ENCODE assay signal across 9 cellular contexts in the genomic region with DNA sequence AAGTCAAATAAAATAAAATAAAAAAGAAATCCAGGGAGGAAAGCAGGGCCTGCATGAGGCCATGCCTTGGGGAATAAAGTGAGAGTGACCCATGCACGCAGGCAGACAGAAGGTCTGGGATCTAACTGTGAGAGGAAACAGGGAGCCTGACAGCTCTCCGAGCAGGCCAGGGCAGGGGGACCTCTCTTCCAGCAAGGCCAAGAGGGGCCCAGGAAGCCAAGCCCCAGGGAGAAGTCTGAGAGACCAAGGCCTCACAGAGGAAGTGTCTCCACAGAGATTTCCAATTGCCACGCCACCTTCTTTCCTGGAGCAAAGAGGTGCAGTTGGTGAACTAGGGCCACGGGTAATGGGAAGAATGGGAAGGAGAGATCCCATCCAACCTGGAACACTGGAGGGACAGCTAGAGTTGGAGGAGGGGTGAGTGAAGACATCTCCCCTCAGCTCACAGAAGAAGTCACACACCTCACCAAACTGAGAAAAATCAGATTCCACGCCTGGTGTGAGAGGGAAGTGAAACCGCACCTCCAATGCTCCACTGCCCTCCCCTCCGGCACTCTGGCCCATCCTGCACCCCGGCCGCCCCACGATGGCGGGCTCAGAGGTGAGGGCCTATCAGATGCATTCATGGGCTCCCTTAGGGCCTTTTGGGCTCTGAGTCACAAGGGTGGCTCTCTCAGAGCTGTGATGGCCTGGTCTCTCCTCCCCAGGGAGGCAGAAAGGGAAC. TPM values are rescaled to one million over a fixed set of nuclear protein-coding genes. Genes with fewer than 3 reads are reported as not detected.
DNase-seq lines count a peak whose midpoint lies in the region; ATAC-seq and TF ChIP-seq lines count a peak whose summit lies in the region.
"Had no signal": no experiment of that assay in that cellular context is flagged by ENCODE, and none has a peak within 500 bp of the region (broad histone marks: within the 10 kb centered on the region; RNA-seq: fewer than 3 reads in every experiment).

No MANE protein-coding gene starts in this region.

- CTCF ChIA-PET in T-cell (lab: Charles Lee) = interaction anchor here in 1 of 2 donors (0.9 to 1.1 kb wide), 2 partner anchors 14 to 104 kb away, joined by 3 to 6 read pairs; a partner anchor contains a TSS
- CTCF ChIA-PET in HEK293T (lab: Yijun Ruan, JAX) = no interaction called here

- H3K27ac ChIP-seq in BLaER1 treated with 17β-estradiol and CSF1 and Interleukin-3, amounts not matched to agents 10 nM and 100 nM = peak overlapping the region; percentile 27 to 98 (median 92); a peak in 21 of 22 replicates
- no peak overlapping the region for H3K27ac ChIP-seq in coronary artery
- H3K27ac ChIP-seq: C4-2B had no signal

- peak overlapping the region; percentile 94 for H3K27ac Mint-ChIP-seq in T-cell

- peak overlapping the region in 2 of 3 donors; percentile 1 to 81 for H3K4me3 Mint-ChIP-seq in T-cell

- H3K36me3 ChIP-seq in BLaER1 treated with 17β-estradiol and CSF1 and Interleukin-3, amounts not matched to agents 10 nM and 100 nM = peaks cover 0 to 20% (median 0%) of the 10 kb centered on the region in 11 experiments; a peak in 4 of 22 replicates

- POLR2A ChIA-PET in T-cell (lab: Charles Lee) = no interaction called here
- POLR2A ChIA-PET in HEK293T (lab: Yijun Ruan, JAX) = no interaction called here

- H3K9me3 ChIP-seq in BLaER1 treated with 17β-estradiol and CSF1 and Interleukin-3, amounts not matched to agents 10 nM and 100 nM (replicated peaks in 1 of 11) = no peaks in the 10 kb centered on the region

- no peak for TF ChIP-seq CTCF in coronary artery (IDR thresholded peaks at IDR 0.05)

- H3K27me3 Mint-ChIP-seq in T-cell = no peaks in the 10 kb centered on the region

- ATAC-seq in GM19035 (IDR thresholded peaks at IDR 0.05; ENCODE audit: unreplicated experiment) (peak; percentile 62), HG02970 (IDR thresholded peaks at IDR 0.05; ENCODE audit: low FRiP score, unreplicated experiment) (peak; percentile 32), T-cell (replicated peaks in 1 of 4) (no peak)

- peak overlapping the region; percentile 74 to 92 (median 85) for H3K4me2 ChIP-seq in BLaER1 treated with 17β-estradiol and CSF1 and Interleukin-3, amounts not matched to agents 10 nM and 100 nM

- H3K9me3 Mint-ChIP-seq in T-cell = no peaks in the 10 kb centered on the region

- peaks cover 96 to 100% (median 98%) of the 10 kb centered on the region in 3 donors for H3K4me1 Mint-ChIP-seq in T-cell

- H4K20me1 ChIP-seq in BLaER1 treated with 17β-estradiol and CSF1 and Interleukin-3, amounts not matched to agents 10 nM and 100 nM = no peaks in the 10 kb centered on the region

- H3K27me3 ChIP-seq in BLaER1 treated with 17β-estradiol and CSF1 and Interleukin-3, amounts not matched to agents 10 nM and 100 nM = no peaks in the 10 kb centered on the region

- H3K36me3 Mint-ChIP-seq in T-cell = peaks cover 43% of the 10 kb centered on the region

- peaks cover 93 to 100% (median 100%) of the 10 kb centered on the region in 10 experiments for H3K4me1 ChIP-seq in BLaER1 treated with 17β-estradiol and CSF1 and Interleukin-3, amounts not matched to agents 10 nM and 100 nM

- no peak for DNase-seq in T-cell
- DNase-seq in NCI-H524 (lab: John Stamatoyannopoulos, UW) = no peak
- no peak for DNase-seq in coronary artery (ENCODE audit: low spot score)
- DNase-seq in HEK293T (ENCODE audit: extremely low spot score) = no peak
- no peak for DNase-seq in NCI-H146 (lab: John Stamatoyannopoulos, UW)

- H3K4me3 ChIP-seq in BLaER1 treated with 17β-estradiol and CSF1 and Interleukin-3, amounts not matched to agents 10 nM and 100 nM = peak overlapping the region in 4 of 10 experiments; percentile 23 to 38 (median 26); a peak in 5 of 20 replicates
- H3K4me3 ChIP-seq in coronary artery = no peak overlapping the region

- H3K9ac ChIP-seq in BLaER1 treated with 17β-estradiol and CSF1 and Interleukin-3, amounts not matched to agents 10 nM and 100 nM = peak overlapping the region in 10 of 11 experiments; percentile 47 to 89 (median 78); a peak in 19 of 22 replicates

TF ChIP-seq in HEK293T, 16 proteins besides CTCF, POLR2A, EP300 and RAD21:
- no peak for TF ChIP-seq ELF4 (IDR thresholded peaks at IDR 0.05)
- TF ChIP-seq FOXA1 (IDR thresholded peaks at IDR 0.05) = no peak
- TF ChIP-seq FOXK2 (IDR thresholded peaks at IDR 0.05) = no peak

RNA-seq across cellular contexts. Expression of a gene that starts 25.1 kb away (rescaled TPM):
- 10 to 100 TPM; 46.0 to 55.5 (median 47.6) TPM for total RNA-seq in T-cell

Comparison
In these comparisons a context has a peak if more than half of its experiments do, and no peak if none do; other contexts are left out.
1. H3K27ac ChIP-seq: peak in BLaER1 treated with 17β-estradiol and CSF1 and Interleukin-3, amounts not matched to agents 10 nM and 100 nM (11 of 11); none in coronary artery (0 of 2).
2. ATAC-seq: peak in GM19035 (single experiment) and HG02970 (single experiment); none in T-cell (0 of 4).